23 cellular contexts compared by ENCODE assay signal in genomic region chr13:61777902-61778301, GRCh38.
"Had no signal": no experiment of that assay in that cellular context is flagged by ENCODE, and none has a peak within 500 bp of the region (broad histone marks: within the 10 kb centered on the region; RNA-seq: fewer than 3 reads in every experiment).

No MANE protein-coding gene starts in this region.

- H3K27me3 Mint-ChIP-seq: activated B cell treated with CpG ODN at 0.5 μM for 24 hours; activated CD4-positive, alpha-beta memory T cell treated with anti-CD3 and anti-CD28 coated beads, Interleukin-2, amount 10 ng/mL, durations not matched to agents 7 days and 5 days; activated CD8-positive, alpha-beta memory T cell treated with anti-CD3 and anti-CD28 coated beads, Interleukin-2, amount 10 ng/mL, durations not matched to agents 7 days and 5 days; activated naive CD8-positive, alpha-beta T cell treated with anti-CD3 and anti-CD28 coated beads, Interleukin-2, amount 10 ng/mL, durations not matched to agents 7 days and 5 days; activated T-helper 17 cell treated with anti-CD3 and anti-CD28 coated beads, Interleukin-2, amount 50 U/mL, for 72 hours; naive thymus-derived CD8-positive, alpha-beta T cell; T-cell had no signal

- H3K27me3 ChIP-seq: brain microvascular endothelial cell, heart right ventricle, neutrophil, pancreas, tibial artery, uterus had no signal

- H3K9me3 ChIP-seq: heart right ventricle, lower lobe of right lung, neutrophil, pancreas, tibial artery, uterus had no signal

- H3K4me1 ChIP-seq: lower lobe of right lung, pancreas, tibial artery, uterus had no signal

- H3K27ac Mint-ChIP-seq: activated B cell treated with CpG ODN at 0.5 μM for 24 hours; activated CD4-positive, alpha-beta memory T cell treated with anti-CD3 and anti-CD28 coated beads, Interleukin-2, amount 10 ng/mL, durations not matched to agents 7 days and 5 days; activated CD8-positive, alpha-beta memory T cell treated with anti-CD3 and anti-CD28 coated beads, Interleukin-2, amount 10 ng/mL, durations not matched to agents 7 days and 5 days; activated naive CD8-positive, alpha-beta T cell treated with anti-CD3 and anti-CD28 coated beads, Interleukin-2, amount 10 ng/mL, durations not matched to agents 7 days and 5 days; activated T-helper 17 cell treated with anti-CD3 and anti-CD28 coated beads, Interleukin-2, amount 50 U/mL, for 72 hours; naive thymus-derived CD8-positive, alpha-beta T cell; T-cell had no signal

- H3K4me3 ChIP-seq: heart right ventricle, lower lobe of right lung, pancreas, tibial artery, uterus had no signal

- H3K4me3 Mint-ChIP-seq: activated B cell treated with CpG ODN at 0.5 μM for 24 hours; activated CD4-positive, alpha-beta memory T cell treated with anti-CD3 and anti-CD28 coated beads, Interleukin-2, amount 10 ng/mL, durations not matched to agents 7 days and 5 days; activated CD8-positive, alpha-beta memory T cell treated with anti-CD3 and anti-CD28 coated beads, Interleukin-2, amount 10 ng/mL, durations not matched to agents 7 days and 5 days; activated naive CD8-positive, alpha-beta T cell treated with anti-CD3 and anti-CD28 coated beads, Interleukin-2, amount 10 ng/mL, durations not matched to agents 7 days and 5 days; activated T-helper 17 cell treated with anti-CD3 and anti-CD28 coated beads, Interleukin-2, amount 50 U/mL, for 72 hours; naive thymus-derived CD8-positive, alpha-beta T cell; T-cell had no signal

- H3K36me3 Mint-ChIP-seq: activated CD8-positive, alpha-beta memory T cell treated with anti-CD3 and anti-CD28 coated beads, Interleukin-2, amount 10 ng/mL, durations not matched to agents 7 days and 5 days; activated naive CD8-positive, alpha-beta T cell treated with anti-CD3 and anti-CD28 coated beads, Interleukin-2, amount 10 ng/mL, durations not matched to agents 7 days and 5 days; naive thymus-derived CD8-positive, alpha-beta T cell; T-cell had no signal

- ATAC-seq: activated CD8-positive, alpha-beta memory T cell treated with anti-CD3 and anti-CD28 coated beads, Interleukin-2, amount 10 ng/mL, durations not matched to agents 7 days and 5 days; activated T-helper 17 cell treated with anti-CD3 and anti-CD28 coated beads, Interleukin-2, amount 50 U/mL, for 72 hours; lower lobe of right lung; naive thymus-derived CD8-positive, alpha-beta T cell; T-cell had no signal

- DNase-seq: activated B cell treated with CpG ODN at 0.5 μM for 24 hours; activated CD4-positive, alpha-beta memory T cell treated with anti-CD3 and anti-CD28 coated beads, Interleukin-2, amount 10 ng/mL, durations not matched to agents 7 days and 5 days; activated CD4-positive, alpha-beta T cell treated with anti-CD3 and anti-CD28 coated beads for 48 hours; activated CD8-positive, alpha-beta memory T cell treated with anti-CD3 and anti-CD28 coated beads, Interleukin-2, amount 10 ng/mL, durations not matched to agents 7 days and 5 days; activated naive CD4-positive, alpha-beta T cell treated with Interleukin-2 at 50 U/mL for 16 hours; activated naive CD8-positive, alpha-beta T cell treated with anti-CD3 and anti-CD28 coated beads, Interleukin-2, amount 10 ng/mL, durations not matched to agents 7 days and 5 days; activated T-cell treated with anti-CD3 and anti-CD28 coated beads, Interleukin-2, amount 50 U/mL, for 1 hour; brain microvascular endothelial cell; cerebellar nuclear complex; effector CD4-positive, alpha-beta T cell; heart right ventricle; lower lobe of right lung; naive thymus-derived CD8-positive, alpha-beta T cell; pancreas; stimulated activated CD4-positive, alpha-beta T cell treated with anti-CD3 and anti-CD28 coated beads, Interleukin-12 subunit alpha, Interleukin-12 subunit beta, amount 100 ng/mL, for 4 hours; stimulated activated CD4-positive, alpha-beta T cell treated with anti-CD3 and anti-CD28 coated beads, Interleukin-1b, Interleukin-23, amount 100 ng/mL, for 48 hours; stimulated activated CD8-positive, alpha-beta memory T cell treated with anti-CD3 and anti-CD28 coated beads, Interleukin-4, amount 100 ng/mL, for 48 hours; stimulated activated naive CD4-positive, alpha-beta T cell; T-cell; tibial artery; uterus had no signal

- H3K4me1 Mint-ChIP-seq: activated B cell treated with CpG ODN at 0.5 μM for 24 hours; activated CD4-positive, alpha-beta memory T cell treated with anti-CD3 and anti-CD28 coated beads, Interleukin-2, amount 10 ng/mL, durations not matched to agents 7 days and 5 days; activated CD8-positive, alpha-beta memory T cell treated with anti-CD3 and anti-CD28 coated beads, Interleukin-2, amount 10 ng/mL, durations not matched to agents 7 days and 5 days; activated naive CD8-positive, alpha-beta T cell treated with anti-CD3 and anti-CD28 coated beads, Interleukin-2, amount 10 ng/mL, durations not matched to agents 7 days and 5 days; activated T-helper 17 cell treated with anti-CD3 and anti-CD28 coated beads, Interleukin-2, amount 50 U/mL, for 72 hours; naive thymus-derived CD8-positive, alpha-beta T cell; T-cell had no signal

- H3K27ac ChIP-seq: brain microvascular endothelial cell, lower lobe of right lung, neutrophil, pancreas, tibial artery, uterus had no signal

- H3K36me3 ChIP-seq: brain microvascular endothelial cell, heart right ventricle, lower lobe of right lung, neutrophil, pancreas, tibial artery, uterus had no signal
